ENCODE assay signal across 29 cellular contexts in the genomic region with DNA sequence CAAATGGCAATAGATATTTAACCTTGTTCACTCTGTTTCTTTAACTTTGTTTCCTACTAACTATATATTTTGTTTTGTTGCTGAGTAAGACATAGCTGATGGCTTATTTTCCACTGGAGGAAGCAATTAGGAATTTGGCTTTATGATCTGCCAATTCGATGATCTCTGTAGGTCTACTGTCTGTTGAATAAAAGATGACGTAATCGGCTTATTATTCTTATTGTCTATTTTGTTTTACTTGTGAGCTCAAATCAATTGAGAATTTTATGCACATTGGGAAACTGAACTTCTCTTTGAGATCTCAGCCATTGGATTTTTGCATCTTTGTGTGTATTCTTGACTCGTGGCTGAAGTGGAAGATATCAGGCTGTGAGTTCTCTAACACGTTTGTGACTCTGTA.
"Had no signal": no experiment of that assay in that cellular context is flagged by ENCODE, and none has a peak within 500 bp of the region (broad histone marks: within the 10 kb centered on the region; RNA-seq: fewer than 3 reads in every experiment).

No MANE protein-coding gene starts in this region.

- H3K27ac ChIP-seq: neural progenitor cell, ovary, parathyroid adenoma, psoas muscle, skin epidermis, spleen, suprapubic skin, testis, tibial artery, transverse colon, upper lobe of right lung, vagina had no signal

- H3K27me3 ChIP-seq: neural progenitor cell, ovary, spleen, suprapubic skin, testis, tibial artery, transverse colon, upper lobe of right lung, vagina had no signal

- H2AFZ ChIP-seq: neural progenitor cell, parathyroid adenoma had no signal

- ATAC-seq: natural killer cell; psoas muscle; right cardiac atrium; sciatic nerve; stimulated activated memory B cell treated with anti-CD40 and anti-IgM and Interleukin-4, amounts not matched to agents 10 μg/mL and 1 μg/mL and 100 μg/mL, for 72 hours; stimulated activated naive CD8-positive, alpha-beta T cell treated with anti-CD3 and anti-CD28 coated beads, Interleukin-15, amount 100 ng/mL, for 72 hours; stimulated activated naive CD8-positive, alpha-beta T cell treated with anti-CD3 and anti-CD28 coated beads, Interleukin-15, Interleukin-2, amounts not matched to agents 100 U/mL and 50 U/mL, for 24 hours; upper lobe of right lung had no signal

- H3K4me1 ChIP-seq: neural progenitor cell, parathyroid adenoma, psoas muscle, spleen, suprapubic skin, testis, tibial artery, upper lobe of right lung, vagina had no signal

- H3K79me2 ChIP-seq: parathyroid adenoma had no signal

- H3K9ac ChIP-seq: neural progenitor cell, parathyroid adenoma had no signal

- DNase-seq: natural killer cell; occipital lobe; ovary; posterior cingulate gyrus; psoas muscle; right cardiac atrium; spleen; stimulated activated CD4-positive, alpha-beta T cell treated with anti-CD3 and anti-CD28 coated beads, Interleukin-12 subunit alpha, Interleukin-12 subunit beta, amount 100 ng/mL, for 4 hours; stimulated activated CD4-positive, alpha-beta T cell treated with anti-CD3 and anti-CD28 coated beads, Interleukin-1b, Interleukin-23, amount 100 ng/mL, for 48 hours; stimulated activated CD4-positive, alpha-beta T cell treated with anti-CD3 and anti-CD28 coated beads, Interleukin-4, amount 100 ng/mL, for 1 hour; stimulated activated CD4-positive, alpha-beta T cell treated with anti-CD3 and anti-CD28 coated beads, Interleukin-4, amount 100 ng/mL, for 4 hours; stimulated activated CD8-positive, alpha-beta memory T cell treated with anti-CD3 and anti-CD28 coated beads, Interleukin-4, amount 100 ng/mL, for 48 hours; stimulated activated naive CD4-positive, alpha-beta T cell; stimulated activated naive CD8-positive, alpha-beta T cell treated with anti-CD3 and anti-CD28 coated beads, Interleukin-15, amount 100 ng/mL, for 72 hours; stimulated activated naive CD8-positive, alpha-beta T cell treated with anti-CD3 and anti-CD28 coated beads, Interleukin-15, Interleukin-2, amounts not matched to agents 100 U/mL and 50 U/mL, for 24 hours; substantia nigra; testis; tibial artery; transverse colon; upper lobe of right lung had no signal

- H3K4me3 ChIP-seq: neural progenitor cell, ovary, psoas muscle, skin epidermis, smooth muscle cell, spleen, suprapubic skin, testis, tibial artery, transverse colon, upper lobe of right lung, vagina had no signal

- H3K9me3 ChIP-seq: ovary, psoas muscle, spleen, suprapubic skin, testis, tibial artery, transverse colon, upper lobe of right lung, vagina had no signal

- H3K36me3 ChIP-seq: neural progenitor cell, ovary, spleen, suprapubic skin, tibial artery, transverse colon, upper lobe of right lung, vagina had no signal

- FAIRE-seq: urothelium cell line had no signal

- H3K4me2 ChIP-seq: neural progenitor cell, smooth muscle cell had no signal
